ENCODE assay signal across 8 cellular contexts in genomic region chr14:95516554-95517209, GRCh38. TPM values are rescaled to one million over a fixed set of nuclear protein-coding genes. Genes with fewer than 3 reads are reported as not detected.
A peak's percentile ranks its signal among the peaks of the same experiment; 100 is the strongest.
DNase-seq lines count a peak whose midpoint lies in the region; ATAC-seq and TF ChIP-seq lines count a peak whose summit lies in the region.

Gene SYNE3, minus strand, starts transcription at chr14:95516650. Its CDS starts 40,829 bp downstream, at chr14:95475821.

- no peaks in the 10 kb centered on the region for H3K36me3 Mint-ChIP-seq in Calu3 (ENCODE audit: insufficient read depth, unreplicated experiment)

- BruUV-seq in Calu3 (replicated peaks; lab: Mats Ljungman, UMichigan): no TSS peak

- no peaks in the 10 kb centered on the region for H3K9me3 Mint-ChIP-seq in Calu3 (ENCODE audit: low read depth, unreplicated experiment)

- peaks cover 0 to 29% of the 10 kb centered on the region in 2 donors for H3K27me3 ChIP-seq in muscle layer of colon (ENCODE audit: control insufficient read depth in 1 of 2, insufficient read depth in 2 of 2, low read length in 2 of 2)

- peak within 1 kb of the TSS; percentile 9 for H3K9ac ChIP-seq in muscle layer of colon (ENCODE audit: low read length)

- peak within 1 kb of the TSS; percentile 64 for H3K4me3 Mint-ChIP-seq in Calu3 (ENCODE audit: low read depth, unreplicated experiment)

- H3K27ac ChIP-seq in muscle layer of colon (ENCODE audit: low read depth, low read length): peak within 1 kb of the TSS; percentile 52

- CTCF ChIA-PET in Calu3 (lab: Charles Lee): interaction anchor here (1.0 to 3.1 kb wide), 2 partner anchors 33 to 74 kb away, joined by 3 to 13 read pairs; no protein-coding TSS in a partner anchor

- DNase-seq in Calu3 (peak; percentile 44), HuH-7.5 (ENCODE audit: low spot score) (peak; percentile 62), epidermal melanocyte (ENCODE audit: insufficient read length, low spot score) (peak; percentile 79), ureter (ENCODE audit: low spot score) (no peak)
- peak; percentile 65 to 68 for DNase-seq in activated CD4-positive, alpha-beta T cell treated with anti-CD3 and anti-CD28 coated beads, Interleukin-2, amount 50 U/mL, for 48 hours

- H3K4me1 Mint-ChIP-seq in Calu3 (ENCODE audit: low read depth, unreplicated experiment): peaks cover 18% of the 10 kb centered on the region

- intact Hi-C loops in Calu3 (cut with micrococcal nuclease; ENCODE audit: unreplicated experiment): no loop called here

- no peak for TF ChIP-seq CTCF in Calu3 (IDR thresholded peaks at IDR 0.05; ENCODE audit: unreplicated experiment)

- H3K9me3 ChIP-seq in muscle layer of colon (ENCODE audit: low read length): no peaks in the 10 kb centered on the region

- no peaks in the 10 kb centered on the region for H3K27me3 Mint-ChIP-seq in Calu3 (ENCODE audit: unreplicated experiment)

- peaks cover 47% of the 10 kb centered on the region for H3K4me1 ChIP-seq in muscle layer of colon (ENCODE audit: insufficient read depth, low read length)

- H3K36me3 ChIP-seq in muscle layer of colon (ENCODE audit: insufficient read depth, low read length): no peaks in the 10 kb centered on the region

- no peak within 1 kb of the TSS for H3K27ac Mint-ChIP-seq in Calu3 (ENCODE audit: unreplicated experiment)

- peak; percentile 37 for ATAC-seq in GM21390 (IDR thresholded peaks at IDR 0.05; ENCODE audit: unreplicated experiment)
- ATAC-seq in GM18858 (IDR thresholded peaks at IDR 0.05; ENCODE audit: unreplicated experiment): no peak

- peak within 1 kb of the TSS; percentile 52 to 64 for H3K4me3 ChIP-seq in muscle layer of colon (ENCODE audit: low read depth in 1 of 2, low read length in 2 of 2)

RNA-seq across cellular contexts. Expression of gene SYNE3, which starts in this region (rescaled TPM):
- total RNA-seq in Calu3 (2022): 0.97 and 1.1 TPM in 2 replicates
- 14.4 TPM for total RNA-seq in ureter
